Comparison of ENCODE assay signal across 22 cellular contexts in the genomic region with DNA sequence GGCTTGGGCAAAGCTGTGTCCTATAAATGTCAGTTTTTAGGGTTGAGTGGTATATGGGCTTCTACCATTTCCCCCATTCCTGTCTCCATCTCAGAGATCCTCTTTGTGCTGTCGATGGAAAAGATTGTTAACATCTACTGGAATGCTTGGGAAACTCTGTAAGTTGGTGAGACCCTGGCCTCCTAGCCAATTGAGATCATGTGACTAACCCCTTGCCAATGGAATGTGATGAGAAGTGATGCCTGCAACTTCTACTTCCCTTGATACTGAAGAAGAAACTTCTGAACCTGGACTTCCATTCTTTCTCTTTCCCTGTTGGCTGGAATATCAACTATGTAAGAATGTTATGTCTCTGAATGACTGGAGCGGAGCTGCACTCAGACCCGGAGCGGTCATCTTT.
"Had no signal": no experiment of that assay in that cellular context is flagged by ENCODE, and none has a peak within 500 bp of the region (broad histone marks: within the 10 kb centered on the region; RNA-seq: fewer than 3 reads in every experiment).

No MANE protein-coding gene starts in this region.

- H3K4me3 Mint-ChIP-seq: activated B cell treated with CpG ODN at 0.5 μM for 24 hours; activated CD4-positive, alpha-beta T cell treated with anti-CD3 and anti-CD28 coated beads, Interleukin-2, amount 10 ng/mL, durations not matched to agents 24 days and 14 days; activated naive CD8-positive, alpha-beta T cell treated with anti-CD3 and anti-CD28 coated beads, Interleukin-2, amount 50 U/mL, for 24 hours; activated T-cell treated with anti-CD3 and anti-CD28 coated beads, Interleukin-2, amount 50 U/mL, for 4 hours; brain; T-helper 17 cell had no signal

- H3K27me3 ChIP-seq: ascending aorta had no signal

- H3K9me3 ChIP-seq: ascending aorta had no signal

- H3K9me3 Mint-ChIP-seq: activated B cell treated with CpG ODN at 0.5 μM for 24 hours; activated CD4-positive, alpha-beta T cell treated with anti-CD3 and anti-CD28 coated beads, Interleukin-2, amount 10 ng/mL, durations not matched to agents 24 days and 14 days; activated naive CD4-positive, alpha-beta T cell treated with anti-CD3 and anti-CD28 coated beads, Interleukin-2, amount 50 U/mL, for 72 hours; activated naive CD8-positive, alpha-beta T cell treated with anti-CD3 and anti-CD28 coated beads, Interleukin-2, amount 50 U/mL, for 24 hours; activated T-cell treated with anti-CD3 and anti-CD28 coated beads, Interleukin-2, amount 50 U/mL, for 4 hours; brain had no signal

- DNase-seq: activated B cell treated with CpG ODN at 0.5 μM for 24 hours; activated CD4-positive, alpha-beta T cell treated with anti-CD3 and anti-CD28 coated beads for 1 hour; activated CD4-positive, alpha-beta T cell treated with anti-CD3 and anti-CD28 coated beads, Interleukin-2, amount 10 ng/mL, durations not matched to agents 24 days and 14 days; activated CD4-positive, alpha-beta T cell treated with anti-CD3 and anti-CD28 coated beads, Interleukin-2, amount 50 U/mL, for 48 hours; activated effector memory CD4-positive, alpha-beta T cell treated with anti-CD3 and anti-CD28 coated beads, Interleukin-2, amount 50 U/mL, for 16 hours; activated naive CD4-positive, alpha-beta T cell treated with Interleukin-2 at 50 U/mL for 16 hours; activated naive CD8-positive, alpha-beta T cell treated with anti-CD3 and anti-CD28 coated beads, Interleukin-2, amount 50 U/mL, for 24 hours; activated T-cell treated with anti-CD3 and anti-CD28 coated beads, Interleukin-2, amount 50 U/mL, for 4 hours; amniotic stem cell; NCI-H1048; NCI-H146; NCI-H1930; NCI-H2171; NCI-H226; NCI-H526; NCI-H774; SIG-M5; T-helper 17 cell; T-helper 9 cell had no signal

- H3K4me1 ChIP-seq: ascending aorta had no signal

- ATAC-seq: activated naive CD4-positive, alpha-beta T cell treated with anti-CD3 and anti-CD28 coated beads, Interleukin-2, amount 50 U/mL, for 72 hours; activated naive CD8-positive, alpha-beta T cell treated with anti-CD3 and anti-CD28 coated beads, Interleukin-2, amount 50 U/mL, for 24 hours; activated T-cell treated with anti-CD3 and anti-CD28 coated beads, Interleukin-2, amount 50 U/mL, for 4 hours; T-helper 17 cell had no signal

- H3K27ac Mint-ChIP-seq: activated B cell treated with CpG ODN at 0.5 μM for 24 hours; activated CD4-positive, alpha-beta T cell treated with anti-CD3 and anti-CD28 coated beads, Interleukin-2, amount 10 ng/mL, durations not matched to agents 24 days and 14 days; activated naive CD4-positive, alpha-beta T cell treated with anti-CD3 and anti-CD28 coated beads, Interleukin-2, amount 50 U/mL, for 72 hours; activated naive CD8-positive, alpha-beta T cell treated with anti-CD3 and anti-CD28 coated beads, Interleukin-2, amount 50 U/mL, for 24 hours; brain; T-helper 17 cell had no signal

- H3K27me3 Mint-ChIP-seq: activated B cell treated with CpG ODN at 0.5 μM for 24 hours; activated CD4-positive, alpha-beta T cell treated with anti-CD3 and anti-CD28 coated beads, Interleukin-2, amount 10 ng/mL, durations not matched to agents 24 days and 14 days; activated naive CD8-positive, alpha-beta T cell treated with anti-CD3 and anti-CD28 coated beads, Interleukin-2, amount 50 U/mL, for 24 hours; brain; T-helper 17 cell had no signal

- H3K36me3 Mint-ChIP-seq: activated naive CD4-positive, alpha-beta T cell treated with anti-CD3 and anti-CD28 coated beads, Interleukin-2, amount 50 U/mL, for 72 hours had no signal

- H3K36me3 ChIP-seq: ascending aorta had no signal

- H3K27ac ChIP-seq: ascending aorta had no signal

- H3K4me3 ChIP-seq: ascending aorta had no signal
